1 cellular context compared by ENCODE assay signal in genomic region chr12:37672655-37673260, GRCh38.
TF ChIP-seq lines count a peak whose summit lies in the region.

No MANE protein-coding gene starts in this region.

TF ChIP-seq in IMR-90, 13 proteins besides CTCF, POLR2A, EP300 and RAD21 (continued from another document):
- TF ChIP-seq USF2 (IDR thresholded peaks at IDR 0.05; ENCODE audit: low read depth, low read length) (no peak), MAZ (IDR thresholded peaks at IDR 0.05; ENCODE audit: borderline replicate concordance, low read depth, low read length) (no peak), RFX5 (IDR thresholded peaks at IDR 0.05; ENCODE audit: low read depth, low read length) (no peak), NFE2L2 (IDR thresholded peaks at IDR 0.05; ENCODE audit: low read depth, low read length) (no peak), BHLHE40 (IDR thresholded peaks at IDR 0.05; ENCODE audit: low read depth, low read length) (no peak), RCOR1 (IDR thresholded peaks at IDR 0.05; ENCODE audit: insufficient replicate concordance, low read length) (no peak), SMC3 (IDR thresholded peaks at IDR 0.05; ENCODE audit: low read depth, low read length) (no peak), MAFK (IDR thresholded peaks at IDR 0.05; ENCODE audit: low read depth, low read length) (no peak)
